Comparison of ENCODE assay signal across 1 cellular context in genomic region chr6:44486002-44486421, GRCh38.
TF ChIP-seq lines count a peak whose summit lies in the region.

No MANE protein-coding gene starts in this region.

TF ChIP-seq in SK-N-SH, 30 proteins besides CTCF, POLR2A, EP300 and RAD21 (continued from another document):
- TF ChIP-seq RFX5 (IDR thresholded peaks at IDR 0.05; ENCODE audit: low read length), result no peak
